Comparison of ENCODE assay signal across 1 cellular context in the genomic region with DNA sequence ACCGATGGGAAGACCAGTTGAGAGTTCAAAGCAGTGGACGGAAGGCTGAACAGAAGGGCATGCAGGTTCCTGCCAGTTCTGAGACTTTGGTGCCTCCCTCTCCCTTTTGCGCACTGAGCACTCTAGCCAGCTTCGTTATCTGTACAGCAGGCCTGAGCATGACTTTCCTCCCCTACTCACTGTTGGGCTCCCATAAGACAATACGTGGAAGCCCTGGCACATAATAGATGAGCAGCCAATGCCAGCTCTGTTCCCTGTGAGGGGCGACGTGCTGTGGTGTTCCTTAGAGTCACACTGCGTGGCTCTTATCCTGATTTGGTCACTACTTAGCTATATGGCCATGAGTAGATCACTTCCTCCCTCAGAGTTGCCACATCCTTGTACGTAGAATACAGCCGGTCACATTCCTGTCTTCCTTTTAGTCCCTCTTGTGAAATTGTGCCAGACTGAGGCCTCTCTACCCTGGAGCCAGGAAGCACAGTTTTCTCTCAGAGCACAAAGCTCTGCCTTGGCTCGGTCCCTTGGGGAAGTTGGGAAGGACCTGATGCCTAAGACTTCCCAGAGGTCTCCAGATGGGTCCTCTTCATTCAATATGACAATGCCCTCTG.
TF ChIP-seq lines count a peak whose summit lies in the region.

No MANE protein-coding gene starts in this region.

TF ChIP-seq in HepG2, 621 proteins besides CTCF, POLR2A, EP300 and RAD21 (continued from another document):
- TF ChIP-seq, protein P1, sequence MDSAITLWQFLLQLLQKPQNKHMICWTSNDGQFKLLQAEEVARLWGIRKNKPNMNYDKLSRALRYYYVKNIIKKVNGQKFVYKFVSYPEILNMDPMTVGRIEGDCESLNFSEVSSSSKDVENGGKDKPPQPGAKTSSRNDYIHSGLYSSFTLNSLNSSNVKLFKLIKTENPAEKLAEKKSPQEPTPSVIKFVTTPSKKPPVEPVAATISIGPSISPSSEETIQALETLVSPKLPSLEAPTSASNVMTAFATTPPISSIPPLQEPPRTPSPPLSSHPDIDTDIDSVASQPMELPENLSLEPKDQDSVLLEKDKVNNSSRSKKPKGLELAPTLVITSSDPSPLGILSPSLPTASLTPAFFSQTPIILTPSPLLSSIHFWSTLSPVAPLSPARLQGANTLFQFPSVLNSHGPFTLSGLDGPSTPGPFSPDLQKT (CRISPR knock-in tag; IDR thresholded peaks at IDR 0.05; ENCODE audit: borderline replicate concordance), result no peak
- TF ChIP-seq, protein P2, sequence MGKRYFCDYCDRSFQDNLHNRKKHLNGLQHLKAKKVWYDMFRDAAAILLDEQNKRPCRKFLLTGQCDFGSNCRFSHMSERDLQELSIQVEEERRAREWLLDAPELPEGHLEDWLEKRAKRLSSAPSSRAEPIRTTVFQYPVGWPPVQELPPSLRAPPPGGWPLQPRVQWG (CRISPR knock-in tag; IDR thresholded peaks at IDR 0.05; ENCODE audit: borderline replicate concordance, low read depth), result no peak
- TF ChIP-seq, protein P3, sequence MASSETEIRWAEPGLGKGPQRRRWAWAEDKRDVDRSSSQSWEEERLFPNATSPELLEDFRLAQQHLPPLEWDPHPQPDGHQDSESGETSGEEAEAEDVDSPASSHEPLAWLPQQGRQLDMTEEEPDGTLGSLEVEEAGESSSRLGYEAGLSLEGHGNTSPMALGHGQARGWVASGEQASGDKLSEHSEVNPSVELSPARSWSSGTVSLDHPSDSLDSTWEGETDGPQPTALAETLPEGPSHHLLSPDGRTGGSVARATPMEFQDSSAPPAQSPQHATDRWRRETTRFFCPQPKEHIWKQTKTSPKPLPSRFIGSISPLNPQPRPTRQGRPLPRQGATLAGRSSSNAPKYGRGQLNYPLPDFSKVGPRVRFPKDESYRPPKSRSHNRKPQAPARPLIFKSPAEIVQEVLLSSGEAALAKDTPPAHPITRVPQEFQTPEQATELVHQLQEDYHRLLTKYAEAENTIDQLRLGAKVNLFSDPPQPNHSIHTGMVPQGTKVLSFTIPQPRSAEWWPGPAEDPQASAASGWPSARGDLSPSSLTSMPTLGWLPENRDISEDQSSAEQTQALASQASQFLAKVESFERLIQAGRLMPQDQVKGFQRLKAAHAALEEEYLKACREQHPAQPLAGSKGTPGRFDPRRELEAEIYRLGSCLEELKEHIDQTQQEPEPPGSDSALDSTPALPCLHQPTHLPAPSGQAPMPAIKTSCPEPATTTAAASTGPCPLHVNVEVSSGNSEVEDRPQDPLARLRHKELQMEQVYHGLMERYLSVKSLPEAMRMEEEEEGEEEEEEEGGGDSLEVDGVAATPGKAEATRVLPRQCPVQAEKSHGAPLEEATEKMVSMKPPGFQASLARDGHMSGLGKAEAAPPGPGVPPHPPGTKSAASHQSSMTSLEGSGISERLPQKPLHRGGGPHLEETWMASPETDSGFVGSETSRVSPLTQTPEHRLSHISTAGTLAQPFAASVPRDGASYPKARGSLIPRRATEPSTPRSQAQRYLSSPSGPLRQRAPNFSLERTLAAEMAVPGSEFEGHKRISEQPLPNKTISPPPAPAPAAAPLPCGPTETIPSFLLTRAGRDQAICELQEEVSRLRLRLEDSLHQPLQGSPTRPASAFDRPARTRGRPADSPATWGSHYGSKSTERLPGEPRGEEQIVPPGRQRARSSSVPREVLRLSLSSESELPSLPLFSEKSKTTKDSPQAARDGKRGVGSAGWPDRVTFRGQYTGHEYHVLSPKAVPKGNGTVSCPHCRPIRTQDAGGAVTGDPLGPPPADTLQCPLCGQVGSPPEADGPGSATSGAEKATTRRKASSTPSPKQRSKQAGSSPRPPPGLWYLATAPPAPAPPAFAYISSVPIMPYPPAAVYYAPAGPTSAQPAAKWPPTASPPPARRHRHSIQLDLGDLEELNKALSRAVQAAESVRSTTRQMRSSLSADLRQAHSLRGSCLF (CRISPR knock-in tag; IDR thresholded peaks at IDR 0.05; ENCODE audit: borderline replicate concordance), result no peak
